In genomic region chr12:104477812-104478388, GRCh38 we compare ENCODE assay signal across 11 cellular contexts. TPM values are rescaled to one million over a fixed set of nuclear protein-coding genes. Genes with fewer than 3 reads are reported as not detected.
DNase-seq lines count a peak whose midpoint lies in the region; ATAC-seq and TF ChIP-seq lines count a peak whose summit lies in the region.
"Had no signal": no experiment of that assay in that cellular context is flagged by ENCODE, and none has a peak within 500 bp of the region (broad histone marks: within the 10 kb centered on the region; RNA-seq: fewer than 3 reads in every experiment).

No MANE protein-coding gene starts in this region.

- TF ChIP-seq CTCF in spleen (IDR thresholded peaks at IDR 0.05 in 8 of 11, conservative IDR thresholded peaks at IDR 0.05 in 3 of 11): no peak
- TF ChIP-seq CTCF in GM23338 (conservative IDR thresholded peaks at IDR 0.05; ENCODE audit: low read depth in 2 of 2): no peak
- no peak for TF ChIP-seq CTCF in GM10266 (IDR thresholded peaks at IDR 0.05; ENCODE audit: control insufficient read depth, insufficient read depth, low read depth, missing control alignments)

- POLR2A ChIA-PET in activated CD4-positive, alpha-beta T cell treated with anti-CD3 and anti-CD28 coated beads, Interleukin-2, amount 10 ng/mL, durations not matched to agents 7 days and 5 days (lab: Charles Lee): interaction anchor here (1.0 to 1.3 kb wide), 2 partner anchors 17 to 126 kb away, joined by 4 to 5 read pairs; no protein-coding TSS in a partner anchor

- no peaks in the 10 kb centered on the region for H3K27me3 Mint-ChIP-seq in activated CD4-positive, alpha-beta T cell treated with anti-CD3 and anti-CD28 coated beads, Interleukin-2, amount 10 ng/mL, durations not matched to agents 7 days and 5 days
- H3K27me3 Mint-ChIP-seq in activated naive CD8-positive, alpha-beta T cell treated with anti-CD3 and anti-CD28 coated beads, Interleukin-2, amount 50 U/mL, for 24 hours: no peaks in the 10 kb centered on the region
- peaks cover 5% of the 10 kb centered on the region for H3K27me3 Mint-ChIP-seq in GM23338 (ENCODE audit: insufficient read depth, low read depth, poor library complexity)

- peaks cover 0 to 8% (median 0%) of the 10 kb centered on the region in 6 donors for H3K36me3 ChIP-seq in spleen
- no peaks in the 10 kb centered on the region for H3K36me3 ChIP-seq in GM23338 (ENCODE audit: insufficient read depth)
- H3K36me3 ChIP-seq: SJSA1 had no signal

- WGBS in spleen, 5 donors: 7 to 18% (median 13%) methylated on average over 3 of the region's 3 CpGs

- CTCF ChIA-PET in activated CD4-positive, alpha-beta T cell treated with anti-CD3 and anti-CD28 coated beads, Interleukin-2, amount 10 ng/mL, durations not matched to agents 7 days and 5 days (lab: Charles Lee): interaction anchor here (0.9 to 1.5 kb wide), 7 partner anchors 10 to 284 kb away, joined by 3 to 5 read pairs (median 4); no protein-coding TSS in a partner anchor

- H3K4me1 ChIP-seq in spleen (peaks cover 67 to 98% (median 91%) of the 10 kb centered on the region in 6 donors), GM23338 (ENCODE audit: insufficient read depth) (no peaks in the 10 kb centered on the region; the same call in 1 of the 2 replicates)
- H3K4me1 ChIP-seq: A549, SJSA1 had no signal

- peak overlapping the region; percentile 94 for H3K27ac Mint-ChIP-seq in activated CD4-positive, alpha-beta T cell treated with anti-CD3 and anti-CD28 coated beads, Interleukin-2, amount 10 ng/mL, durations not matched to agents 7 days and 5 days
- H3K27ac Mint-ChIP-seq in activated naive CD8-positive, alpha-beta T cell treated with anti-CD3 and anti-CD28 coated beads, Interleukin-2, amount 50 U/mL, for 24 hours: peak overlapping the region; percentile 93
- H3K27ac Mint-ChIP-seq in GM23338: no peak overlapping the region

- no peak for ATAC-seq in activated naive CD8-positive, alpha-beta T cell treated with anti-CD3 and anti-CD28 coated beads, Interleukin-2, amount 50 U/mL, for 24 hours
- no peak for ATAC-seq in GM23338
- no peak for ATAC-seq in GM21381 (IDR thresholded peaks at IDR 0.05; ENCODE audit: unreplicated experiment)
- ATAC-seq: A549 had no signal

- H3K4me2 ChIP-seq in GM23338: no peak overlapping the region
- H3K4me2 ChIP-seq: A549 had no signal

- H3K36me3 Mint-ChIP-seq in activated CD4-positive, alpha-beta T cell treated with anti-CD3 and anti-CD28 coated beads, Interleukin-2, amount 10 ng/mL, durations not matched to agents 7 days and 5 days (ENCODE audit: low read depth): peaks cover 49% of the 10 kb centered on the region
- peaks cover 17% of the 10 kb centered on the region for H3K36me3 Mint-ChIP-seq in activated naive CD8-positive, alpha-beta T cell treated with anti-CD3 and anti-CD28 coated beads, Interleukin-2, amount 50 U/mL, for 24 hours (ENCODE audit: low read depth)
- no peaks in the 10 kb centered on the region for H3K36me3 Mint-ChIP-seq in GM23338 (ENCODE audit: low read depth)

- no peak for TF ChIP-seq POLR2A in spleen (IDR thresholded peaks at IDR 0.05)

- peaks cover 18% of the 10 kb centered on the region; the same call in 1 of the 2 replicates for H3K79me2 ChIP-seq in GM23338 (replicated peaks; ENCODE audit: insufficient read depth)

- H3K9me3 ChIP-seq in spleen: no peaks in the 10 kb centered on the region
- H3K9me3 ChIP-seq: SJSA1 had no signal

- H2AFZ ChIP-seq in GM23338: no peak overlapping the region

- H3K27ac ChIP-seq in spleen (peak overlapping the region; percentile 64 to 86 (median 78)), GM23338 (ENCODE audit: low read depth) (no peak overlapping the region)
- H3K27ac ChIP-seq: SJSA1 had no signal

- no peaks in the 10 kb centered on the region for H3K9me3 Mint-ChIP-seq in activated CD4-positive, alpha-beta T cell treated with anti-CD3 and anti-CD28 coated beads, Interleukin-2, amount 10 ng/mL, durations not matched to agents 7 days and 5 days
- H3K9me3 Mint-ChIP-seq in activated naive CD8-positive, alpha-beta T cell treated with anti-CD3 and anti-CD28 coated beads, Interleukin-2, amount 50 U/mL, for 24 hours: no peaks in the 10 kb centered on the region
- H3K9me3 Mint-ChIP-seq in GM23338: no peaks in the 10 kb centered on the region; the same call in 2 of the 3 replicates

- peak overlapping the region; percentile 74 for H3K4me3 Mint-ChIP-seq in activated CD4-positive, alpha-beta T cell treated with anti-CD3 and anti-CD28 coated beads, Interleukin-2, amount 10 ng/mL, durations not matched to agents 7 days and 5 days
- peak overlapping the region; percentile 83 for H3K4me3 Mint-ChIP-seq in activated naive CD8-positive, alpha-beta T cell treated with anti-CD3 and anti-CD28 coated beads, Interleukin-2, amount 50 U/mL, for 24 hours
- no peak overlapping the region for H3K4me3 Mint-ChIP-seq in GM23338

- no peaks in the 10 kb centered on the region for H3F3A ChIP-seq in GM23338 (replicated peaks; ENCODE audit: low read depth)

- H3K4me3 ChIP-seq in spleen (peak overlapping the region in 6 of 8 donors; percentile 8 to 60 (median 28)), GM23338 (no peak overlapping the region)
- H3K4me3 ChIP-seq: A549, SJSA1 had no signal

- H4K20me1 ChIP-seq in GM23338 (replicated peaks; ENCODE audit: insufficient read depth): no peaks in the 10 kb centered on the region

- H3K27me3 ChIP-seq in spleen (replicated peaks in 1 of 7) (no peaks in the 10 kb centered on the region), GM23338 (ENCODE audit: insufficient read depth) (no peaks in the 10 kb centered on the region)
- H3K27me3 ChIP-seq: SJSA1 had no signal

- H3K4me1 Mint-ChIP-seq in activated CD4-positive, alpha-beta T cell treated with anti-CD3 and anti-CD28 coated beads, Interleukin-2, amount 10 ng/mL, durations not matched to agents 7 days and 5 days: peaks cover 86% of the 10 kb centered on the region
- peaks cover 84% of the 10 kb centered on the region for H3K4me1 Mint-ChIP-seq in activated naive CD8-positive, alpha-beta T cell treated with anti-CD3 and anti-CD28 coated beads, Interleukin-2, amount 50 U/mL, for 24 hours
- peaks cover 20% of the 10 kb centered on the region for H3K4me1 Mint-ChIP-seq in GM23338

- peak; percentile 17 for DNase-seq in activated CD4-positive, alpha-beta T cell treated with anti-CD3 and anti-CD28 coated beads, Interleukin-2, amount 10 ng/mL, durations not matched to agents 7 days and 5 days
- no peak for DNase-seq in activated CD4-positive, alpha-beta T cell treated with anti-CD3 and anti-CD28 coated beads, Interleukin-2, amount 50 U/mL, for 48 hours
- peak; percentile 13 for DNase-seq in NAMALWA (ENCODE audit: low spot score)
- no peak for DNase-seq in activated naive CD8-positive, alpha-beta T cell treated with anti-CD3 and anti-CD28 coated beads, Interleukin-2, amount 50 U/mL, for 24 hours
- no peak for DNase-seq in spleen
- DNase-seq in GM23338 (ENCODE audit: low spot score): no peak
- no peak for DNase-seq in GM10266 (ENCODE audit: extremely low spot score)
- DNase-seq: NCI-H1436 treated with DMSO at 0.1 percent for 48 hours had no signal

- peaks cover 8% of the 10 kb centered on the region; the same call in 1 of the 2 replicates for H3K9me2 ChIP-seq in GM23338 (ENCODE audit: insufficient read depth)

- intact Hi-C loops in spleen (cut with DNase I; ENCODE audit: low total_unique reads): no loop called here

TF ChIP-seq in GM23338, 12 proteins besides CTCF, POLR2A, EP300 and RAD21 (continues in another document):
- no peak for TF ChIP-seq ETS1 (IDR thresholded peaks at IDR 0.05)
- no peak for TF ChIP-seq STAT1 (IDR thresholded peaks at IDR 0.05; ENCODE audit: unreplicated experiment)
- no peak for TF ChIP-seq ZNF331 (CRISPR knock-in tag; IDR thresholded peaks at IDR 0.05; ENCODE audit: low read depth)
- TF ChIP-seq EZH2 (IDR thresholded peaks at IDR 0.05; ENCODE audit: low read depth, unreplicated experiment): no peak

RNA-seq across cellular contexts. Expression of gene CHST11, which starts 21.2 kb away (rescaled TPM):
- 10 to 100 TPM; 56.4 to 56.6 TPM for total RNA-seq in activated CD4-positive, alpha-beta T cell treated with anti-CD3 and anti-CD28 coated beads, Interleukin-2, amount 10 ng/mL, durations not matched to agents 7 days and 5 days
- total RNA-seq in spleen: 10 to 100 TPM; 45.0 to 65.1 (median 56.1) TPM
- polyA plus RNA-seq in spleen (1 to 10 TPM; 5.2 to 6.1 (median 5.8) TPM), GM23338 (2016; fragmentation: Nextera tagmentation; extraction: Ambion mirVana) (6.9 and 7.7 TPM in 2 replicates)
- 13.4 and 25.7 TPM in 2 replicates for total RNA-seq in GM23338 (2014; rRNA removed; shearing (Covaris generic))

Comparison
In these comparisons a context has a peak if more than half of its experiments do, and no peak if none do; other contexts are left out.
1. DNase-seq: peak in activated CD4-positive, alpha-beta T cell treated with anti-CD3 and anti-CD28 coated beads, Interleukin-2, amount 10 ng/mL, durations not matched to agents 7 days and 5 days (single experiment) and NAMALWA (single experiment); none in activated CD4-positive, alpha-beta T cell treated with anti-CD3 and anti-CD28 coated beads, Interleukin-2, amount 50 U/mL, for 48 hours (0 of 2), activated naive CD8-positive, alpha-beta T cell treated with anti-CD3 and anti-CD28 coated beads, Interleukin-2, amount 50 U/mL, for 24 hours (single experiment), spleen (single experiment), GM23338 (single experiment) and GM10266 (single experiment).